6 cellular contexts compared by ENCODE assay signal in the genomic region with DNA sequence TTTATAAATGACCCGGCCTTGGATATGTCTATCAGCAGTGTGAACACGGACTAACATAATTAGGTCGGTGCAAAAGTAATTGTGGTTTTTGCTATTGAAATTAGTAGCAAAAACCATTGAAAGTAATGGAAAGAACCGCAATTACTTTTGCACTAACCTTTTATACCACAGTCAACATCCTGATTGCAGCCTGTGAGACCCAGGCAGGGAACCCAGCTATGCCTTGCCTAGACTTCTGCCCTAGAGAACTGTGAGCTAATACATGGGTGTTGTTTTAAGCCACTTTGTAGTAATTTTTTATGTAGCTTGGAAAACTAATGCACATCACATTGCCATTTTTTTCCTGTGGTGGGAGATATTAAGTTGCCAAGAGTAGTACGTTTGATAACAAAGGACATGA.
"Had no signal": no experiment of that assay in that cellular context is flagged by ENCODE, and none has a peak within 500 bp of the region (broad histone marks: within the 10 kb centered on the region; RNA-seq: fewer than 3 reads in every experiment).

No MANE protein-coding gene starts in this region.

- DNase-seq: IMR-90, KBM-7, KG1 had no signal

- ATAC-seq: HepG2, K562 had no signal

- H3K4me3 ChIP-seq: K562 had no signal

- H3K27ac ChIP-seq: HL-60 had no signal
